1 cellular context compared by ENCODE assay signal in the genomic region with DNA sequence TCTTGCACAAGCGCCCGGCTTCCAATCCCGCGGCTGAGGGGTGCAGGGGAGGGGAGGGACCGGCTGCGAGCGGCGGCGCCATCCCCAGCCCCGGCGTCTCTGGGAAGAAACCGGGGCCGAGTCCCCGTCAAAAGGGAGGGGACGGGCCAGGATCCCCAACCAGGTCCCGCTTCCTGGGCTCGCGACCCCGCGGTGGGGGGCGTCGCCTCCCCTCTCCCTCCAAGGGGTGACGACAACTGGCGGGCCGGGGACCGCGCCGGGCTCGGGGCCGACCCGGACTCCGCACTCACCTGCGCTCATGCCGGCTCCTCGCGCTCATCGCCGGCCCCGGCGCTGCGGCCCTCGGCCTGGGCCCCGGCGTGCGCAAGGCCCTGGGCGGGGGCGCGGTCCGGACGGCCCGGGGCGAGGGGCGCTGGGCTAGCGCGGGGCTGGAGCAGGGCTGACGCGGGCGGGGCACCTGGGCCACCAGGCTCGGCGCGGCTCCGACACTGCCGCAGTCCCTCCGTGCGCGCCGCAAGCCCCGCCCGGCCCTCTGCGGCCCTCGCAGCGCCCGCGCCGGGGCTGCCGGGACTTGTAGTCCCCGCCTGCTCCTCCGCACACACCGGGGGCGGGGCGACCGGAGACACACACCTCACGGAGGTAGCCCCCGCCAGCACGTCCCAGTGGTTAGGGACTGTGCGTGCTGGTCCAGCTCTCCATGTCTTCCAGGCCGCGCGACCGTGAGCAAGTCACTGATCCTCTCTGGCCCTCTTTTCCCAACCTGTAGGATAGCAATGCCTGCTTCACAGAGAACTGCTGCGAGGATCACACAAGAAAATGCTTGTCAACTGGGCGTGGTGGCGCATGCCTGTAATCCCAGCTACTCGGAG.
TF ChIP-seq lines count a peak whose summit lies in the region.

A gene with protein sequence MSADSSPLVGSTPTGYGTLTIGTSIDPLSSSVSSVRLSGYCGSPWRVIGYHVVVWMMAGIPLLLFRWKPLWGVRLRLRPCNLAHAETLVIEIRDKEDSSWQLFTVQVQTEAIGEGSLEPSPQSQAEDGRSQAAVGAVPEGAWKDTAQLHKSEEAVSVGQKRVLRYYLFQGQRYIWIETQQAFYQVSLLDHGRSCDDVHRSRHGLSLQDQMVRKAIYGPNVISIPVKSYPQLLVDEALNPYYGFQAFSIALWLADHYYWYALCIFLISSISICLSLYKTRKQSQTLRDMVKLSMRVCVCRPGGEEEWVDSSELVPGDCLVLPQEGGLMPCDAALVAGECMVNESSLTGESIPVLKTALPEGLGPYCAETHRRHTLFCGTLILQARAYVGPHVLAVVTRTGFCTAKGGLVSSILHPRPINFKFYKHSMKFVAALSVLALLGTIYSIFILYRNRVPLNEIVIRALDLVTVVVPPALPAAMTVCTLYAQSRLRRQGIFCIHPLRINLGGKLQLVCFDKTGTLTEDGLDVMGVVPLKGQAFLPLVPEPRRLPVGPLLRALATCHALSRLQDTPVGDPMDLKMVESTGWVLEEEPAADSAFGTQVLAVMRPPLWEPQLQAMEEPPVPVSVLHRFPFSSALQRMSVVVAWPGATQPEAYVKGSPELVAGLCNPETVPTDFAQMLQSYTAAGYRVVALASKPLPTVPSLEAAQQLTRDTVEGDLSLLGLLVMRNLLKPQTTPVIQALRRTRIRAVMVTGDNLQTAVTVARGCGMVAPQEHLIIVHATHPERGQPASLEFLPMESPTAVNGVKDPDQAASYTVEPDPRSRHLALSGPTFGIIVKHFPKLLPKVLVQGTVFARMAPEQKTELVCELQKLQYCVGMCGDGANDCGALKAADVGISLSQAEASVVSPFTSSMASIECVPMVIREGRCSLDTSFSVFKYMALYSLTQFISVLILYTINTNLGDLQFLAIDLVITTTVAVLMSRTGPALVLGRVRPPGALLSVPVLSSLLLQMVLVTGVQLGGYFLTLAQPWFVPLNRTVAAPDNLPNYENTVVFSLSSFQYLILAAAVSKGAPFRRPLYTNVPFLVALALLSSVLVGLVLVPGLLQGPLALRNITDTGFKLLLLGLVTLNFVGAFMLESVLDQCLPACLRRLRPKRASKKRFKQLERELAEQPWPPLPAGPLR (minus strand): TSS at position 490 of the 869 bp plus-strand sequence. CDS start 190 bp downstream, at position 300.

TF ChIP-seq in HEK293, 187 proteins besides CTCF, POLR2A, EP300 and RAD21 (continued from another document):
- 0 out of 2 replicates have a peak, but pooled peaks have one; percentile 27 for TF ChIP-seq EGR2 (tag by site-specific recombination; IDR thresholded peaks at IDR 0.05; ENCODE audit: low read depth)
- TF ChIP-seq ZEB2 (tag by site-specific recombination; IDR thresholded peaks at IDR 0.05) = peak; percentile 33; the same call in 1 of the 2 replicates
- peak; percentile 24; the same call in 1 of the 2 replicates for TF ChIP-seq GLIS1 (tag by site-specific recombination; IDR thresholded peaks at IDR 0.05)
- TF ChIP-seq ZNF561 (tag by site-specific recombination; IDR thresholded peaks at IDR 0.05; ENCODE audit: borderline replicate concordance) = no peak
- TF ChIP-seq KLF1 (tag by site-specific recombination; IDR thresholded peaks at IDR 0.05) = peak; percentile 40
- TF ChIP-seq TRIM28 (IDR thresholded peaks at IDR 0.05; ENCODE audit: borderline replicate concordance, low read length) = peak; percentile 45; the same call in 1 of the 2 replicates
- peak; percentile 11; the same call in 1 of the 2 replicates for TF ChIP-seq ZSCAN30 (tag by site-specific recombination; IDR thresholded peaks at IDR 0.05)
- peak; percentile 32; the same call in 1 of the 2 replicates for TF ChIP-seq ZNF660 (tag by site-specific recombination; IDR thresholded peaks at IDR 0.05)
- TF ChIP-seq ZBTB20 (tag by site-specific recombination; IDR thresholded peaks at IDR 0.05) = peak; percentile 54; the same call in 1 of the 2 replicates
- no peak for TF ChIP-seq ZNF571 (tag by site-specific recombination; IDR thresholded peaks at IDR 0.05)
- TF ChIP-seq, protein P1, sequence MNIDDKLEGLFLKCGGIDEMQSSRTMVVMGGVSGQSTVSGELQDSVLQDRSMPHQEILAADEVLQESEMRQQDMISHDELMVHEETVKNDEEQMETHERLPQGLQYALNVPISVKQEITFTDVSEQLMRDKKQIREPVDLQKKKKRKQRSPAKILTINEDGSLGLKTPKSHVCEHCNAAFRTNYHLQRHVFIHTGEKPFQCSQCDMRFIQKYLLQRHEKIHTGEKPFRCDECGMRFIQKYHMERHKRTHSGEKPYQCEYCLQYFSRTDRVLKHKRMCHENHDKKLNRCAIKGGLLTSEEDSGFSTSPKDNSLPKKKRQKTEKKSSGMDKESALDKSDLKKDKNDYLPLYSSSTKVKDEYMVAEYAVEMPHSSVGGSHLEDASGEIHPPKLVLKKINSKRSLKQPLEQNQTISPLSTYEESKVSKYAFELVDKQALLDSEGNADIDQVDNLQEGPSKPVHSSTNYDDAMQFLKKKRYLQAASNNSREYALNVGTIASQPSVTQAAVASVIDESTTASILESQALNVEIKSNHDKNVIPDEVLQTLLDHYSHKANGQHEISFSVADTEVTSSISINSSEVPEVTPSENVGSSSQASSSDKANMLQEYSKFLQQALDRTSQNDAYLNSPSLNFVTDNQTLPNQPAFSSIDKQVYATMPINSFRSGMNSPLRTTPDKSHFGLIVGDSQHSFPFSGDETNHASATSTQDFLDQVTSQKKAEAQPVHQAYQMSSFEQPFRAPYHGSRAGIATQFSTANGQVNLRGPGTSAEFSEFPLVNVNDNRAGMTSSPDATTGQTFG (tag by site-specific recombination; IDR thresholded peaks at IDR 0.05; ENCODE audit: borderline replicate concordance) = no peak
- peak; percentile 89 for TF ChIP-seq ZNF76 (tag by site-specific recombination; IDR thresholded peaks at IDR 0.05; ENCODE audit: borderline replicate concordance, low read depth)
- peak; percentile 35; the same call in 1 of the 2 replicates for TF ChIP-seq MEIS1 (CRISPR knock-in tag; IDR thresholded peaks at IDR 0.05; ENCODE audit: borderline replicate concordance)
TF ChIP-seq in HEK293: peak in this region for 34.
